Comparison of ENCODE assay signal across 8 cellular contexts in genomic region chr9:37324691-37325490, GRCh38.
DNase-seq lines count a peak whose midpoint lies in the region; ATAC-seq and TF ChIP-seq lines count a peak whose summit lies in the region.

No MANE protein-coding gene starts in this region.

- no peak overlapping the region for H3K14ac ChIP-seq in IMR-90 (replicated peaks; ENCODE audit: low read depth, low read length)

- no peaks in the 10 kb centered on the region; a peak in 1 of 4 replicates for H3K79me1 ChIP-seq in IMR-90 (ENCODE audit: low read depth in 1 of 2, low read length in 2 of 2)

- no peak overlapping the region for H3K18ac ChIP-seq in IMR-90 (ENCODE audit: low read depth, low read length)

- H3K36me3 ChIP-seq in BE2C = no peaks in the 10 kb centered on the region
- H3K36me3 ChIP-seq in IMR-90 (ENCODE audit: control insufficient read depth, insufficient read depth, low read length) = no peaks in the 10 kb centered on the region
- no peaks in the 10 kb centered on the region for H3K36me3 ChIP-seq in PC-9 (ENCODE audit: low read depth)
- peaks cover 0 to 16% (median 3%) of the 10 kb centered on the region in 4 donors for H3K36me3 ChIP-seq in esophagus muscularis mucosa

- no peaks in the 10 kb centered on the region for H3K9me2 ChIP-seq in PC-9 (ENCODE audit: insufficient read depth)

- H4K5ac ChIP-seq in IMR-90 (ENCODE audit: low read depth, low read length) = no peak overlapping the region

- no TSS peak for BruUV-seq in IMR-90 (replicated peaks; lab: Mats Ljungman, UMichigan)
- no TSS peak for BruUV-seq in PC-9 (replicated peaks; lab: Mats Ljungman, UMichigan)

- POLR2A ChIA-PET in IMR-90 (lab: Charles Lee; ENCODE audit: unreplicated experiment) (interaction anchor here (0.6 kb wide), 1 partner anchor 195 kb away, joined by 6 read pairs; no protein-coding TSS in a partner anchor), PC-9 (lab: Charles Lee; ENCODE audit: unreplicated experiment) (no interaction called here)
- POLR2A ChIA-PET in CD4-positive, alpha-beta T cell (lab: Charles Lee) = no interaction called here

- no peak overlapping the region for H2AK5ac ChIP-seq in IMR-90 (ENCODE audit: low read depth, low read length)

- no peaks in the 10 kb centered on the region for H3K27me3 Mint-ChIP-seq in activated naive CD8-positive, alpha-beta T cell treated with anti-CD3 and anti-CD28 coated beads for 36 hours
- no peaks in the 10 kb centered on the region for H3K27me3 Mint-ChIP-seq in CD4-positive, alpha-beta T cell

- H3K4me3 Mint-ChIP-seq in activated naive CD8-positive, alpha-beta T cell treated with anti-CD3 and anti-CD28 coated beads for 36 hours = no peak overlapping the region
- H3K4me3 Mint-ChIP-seq in CD4-positive, alpha-beta T cell = no peak overlapping the region

- H3K36me3 Mint-ChIP-seq in activated naive CD8-positive, alpha-beta T cell treated with anti-CD3 and anti-CD28 coated beads for 36 hours = peaks cover 16% of the 10 kb centered on the region
- H3K36me3 Mint-ChIP-seq in CD4-positive, alpha-beta T cell (ENCODE audit: low read depth) = peaks cover 51% of the 10 kb centered on the region

- H3K4ac ChIP-seq in IMR-90 (ENCODE audit: low read depth, low read length) = no peak overlapping the region

- H3K4me1 Mint-ChIP-seq in activated naive CD8-positive, alpha-beta T cell treated with anti-CD3 and anti-CD28 coated beads for 36 hours = peaks cover 18% of the 10 kb centered on the region
- H3K4me1 Mint-ChIP-seq in CD4-positive, alpha-beta T cell (ENCODE audit: low read depth) = peaks cover 5% of the 10 kb centered on the region

- H2BK120ac ChIP-seq in IMR-90 (ENCODE audit: low read depth, low read length) = no peak overlapping the region

- CTCF ChIA-PET in IMR-90 (lab: Yijun Ruan, JAX) = interaction anchor here (0.7 to 1.0 kb wide), 3 partner anchors 10 to 452 kb away, joined by 3 read pairs; no protein-coding TSS in a partner anchor
- CTCF ChIA-PET in CD4-positive, alpha-beta T cell (lab: Charles Lee) = no interaction called here
- CTCF ChIA-PET in PC-9 (lab: Charles Lee) = no interaction called here

- no peaks in the 10 kb centered on the region for H3K27me3 ChIP-seq in BE2C
- H3K27me3 ChIP-seq in IMR-90 (ENCODE audit: control insufficient read depth, insufficient read depth, low read length) = no peaks in the 10 kb centered on the region
- no peaks in the 10 kb centered on the region for H3K27me3 ChIP-seq in CD4-positive, alpha-beta T cell (ENCODE audit: control insufficient read depth, insufficient read depth, low read length)
- no peaks in the 10 kb centered on the region for H3K27me3 ChIP-seq in PC-9 (ENCODE audit: insufficient read depth, low read depth)
- H3K27me3 ChIP-seq in esophagus muscularis mucosa = no peaks in the 10 kb centered on the region

- in situ Hi-C loops in IMR-90 (cut with MboI; ENCODE audit: low sequenced_read_pairs) = no loop called here

- TF ChIP-seq EP300 in esophagus muscularis mucosa (IDR thresholded peaks at IDR 0.05) = no peak

- TF ChIP-seq POLR2A in IMR-90 (IDR thresholded peaks at IDR 0.05; ENCODE audit: low read depth, low read length) (no peak), esophagus muscularis mucosa (IDR thresholded peaks at IDR 0.05; ENCODE audit: low read depth) (no peak)

- TF ChIP-seq RAD21 in IMR-90 (IDR thresholded peaks at IDR 0.05; ENCODE audit: low read length) = no peak

- dilution Hi-C loops in IMR-90 (cut with HindIII; ENCODE audit: low sequenced_read_pairs, unreplicated experiment) = no loop called here

- no peak overlapping the region for H3K4me3 ChIP-seq in BE2C (ENCODE audit: low read depth, low read length)
- no peak overlapping the region for H3K4me3 ChIP-seq in IMR-90 (ENCODE audit: insufficient read depth, low read depth, low read length)
- no peak overlapping the region for H3K4me3 ChIP-seq in PC-9
- H3K4me3 ChIP-seq in esophagus muscularis mucosa = no peak overlapping the region

- H3K4me2 ChIP-seq in IMR-90 (ENCODE audit: low read depth, low read length) (no peak overlapping the region; the same call in 1 of the 2 replicates), PC-9 (no peak overlapping the region)

- H4K91ac ChIP-seq in IMR-90 (ENCODE audit: insufficient read depth, low read depth, low read length) = no peak overlapping the region

- TF ChIP-seq CTCF in BE2C (IDR thresholded peaks at IDR 0.05; ENCODE audit: low read depth, low read length) (no peak), IMR-90 (conservative IDR thresholded peaks at IDR 0.05; ENCODE audit: low read depth, low read length) (no peak), PC-9 (conservative IDR thresholded peaks at IDR 0.05) (no peak), esophagus muscularis mucosa (IDR thresholded peaks at IDR 0.05) (no peak)
- no peak for TF ChIP-seq CTCF in CD4-positive, alpha-beta T cell (IDR thresholded peaks at IDR 0.05)

- no peaks in the 10 kb centered on the region for H3K79me2 ChIP-seq in PC-9 (ENCODE audit: low read depth)

- no peak overlapping the region for H2BK15ac ChIP-seq in IMR-90 (ENCODE audit: low read depth, low read length)

- WGBS in IMR-90 (ENCODE audit: extremely low coverage in 2 of 2, insufficient read length in 1 of 2), 2 experiments = no CpG with 5 or more reads among the region's 5 CpGs
- WGBS in esophagus muscularis mucosa = 92% methylated on average over 5 of the region's 5 CpGs

- H3K23ac ChIP-seq in IMR-90 (ENCODE audit: low read depth, low read length) = peak overlapping the region; percentile 28

- no peak overlapping the region for H2BK20ac ChIP-seq in IMR-90 (ENCODE audit: low read depth, low read length)

- H3K4me1 ChIP-seq in BE2C = peaks cover 23% of the 10 kb centered on the region
- H3K4me1 ChIP-seq in IMR-90 (ENCODE audit: control insufficient read depth, insufficient read depth, low read length) = no peaks in the 10 kb centered on the region
- H3K4me1 ChIP-seq in PC-9 (replicated peaks; ENCODE audit: insufficient read depth) = no peaks in the 10 kb centered on the region
- H3K4me1 ChIP-seq in esophagus muscularis mucosa = no peaks in the 10 kb centered on the region

- no peak overlapping the region for H2BK5ac ChIP-seq in IMR-90 (ENCODE audit: low read depth, low read length, poor library complexity, severe bottlenecking)

- no peaks in the 10 kb centered on the region for H4K20me1 ChIP-seq in IMR-90 (ENCODE audit: insufficient read depth, low read length)
- no peaks in the 10 kb centered on the region for H4K20me1 ChIP-seq in PC-9 (ENCODE audit: insufficient read depth)

- no peaks in the 10 kb centered on the region for H3K9me3 Mint-ChIP-seq in activated naive CD8-positive, alpha-beta T cell treated with anti-CD3 and anti-CD28 coated beads for 36 hours
- H3K9me3 Mint-ChIP-seq in CD4-positive, alpha-beta T cell = no peaks in the 10 kb centered on the region

- peak overlapping the region; percentile 22 for H3K27ac Mint-ChIP-seq in activated naive CD8-positive, alpha-beta T cell treated with anti-CD3 and anti-CD28 coated beads for 36 hours
- H3K27ac Mint-ChIP-seq in CD4-positive, alpha-beta T cell = no peak overlapping the region

- H2AFZ ChIP-seq in IMR-90 (replicated peaks; ENCODE audit: low read length, poor library complexity) (no peak overlapping the region), PC-9 (no peak overlapping the region)

- DNase-seq in BE2C (peak; percentile 12), IMR-90 (no peak), PC-9 (no peak), esophagus muscularis mucosa (ENCODE audit: extremely low spot score) (no peak), cerebellar cortex (ENCODE audit: low spot score) (no peak)
- DNase-seq in activated naive CD8-positive, alpha-beta T cell treated with anti-CD3 and anti-CD28 coated beads for 36 hours = no peak
- no peak for DNase-seq in CD4-positive, alpha-beta T cell

- intact Hi-C loops in IMR-90 (cut with micrococcal nuclease) = loop anchor here (5.0 to 10.0 kb wide), 2 partner anchors 50 to 328 kb away; no protein-coding TSS in a partner anchor
- intact Hi-C loops in CD4-positive, alpha-beta T cell (cut with DNase I, micrococcal nuclease) = loop anchor here in 1 of 2 experiments (5.0 kb wide), 2 partner anchors 328 to 453 kb away; no protein-coding TSS in a partner anchor
- intact Hi-C loops in PC-9 (cut with micrococcal nuclease; ENCODE audit: unreplicated experiment) = no loop called here
- intact Hi-C loops in esophagus muscularis mucosa (cut with DNase I) = no loop called here

- H3K9ac ChIP-seq in IMR-90 (ENCODE audit: low read depth, low read length) = no peak overlapping the region; the same call in 1 of the 2 replicates

- H2AK9ac ChIP-seq in IMR-90 (replicated peaks; ENCODE audit: low read depth, low read length, poor library complexity) = no peak overlapping the region

- no peak overlapping the region for H3K56ac ChIP-seq in IMR-90 (ENCODE audit: extremely low read depth, insufficient read depth, low read length)

- H3K9me3 ChIP-seq in BE2C = no peaks in the 10 kb centered on the region
- no peaks in the 10 kb centered on the region for H3K9me3 ChIP-seq in IMR-90 (ENCODE audit: control insufficient read depth, insufficient read depth, low read length)
- no peaks in the 10 kb centered on the region for H3K9me3 ChIP-seq in CD4-positive, alpha-beta T cell (ENCODE audit: control insufficient read depth, low read length)
- no peaks in the 10 kb centered on the region for H3K9me3 ChIP-seq in PC-9 (ENCODE audit: insufficient read depth, low read depth)
- peaks cover 0 to 4% (median 0%) of the 10 kb centered on the region in 4 donors for H3K9me3 ChIP-seq in esophagus muscularis mucosa

- H3K27ac ChIP-seq in IMR-90 (ENCODE audit: insufficient read depth, low read length) (no peak overlapping the region), PC-9 (no peak overlapping the region), esophagus muscularis mucosa (replicated peaks in 1 of 4) (no peak overlapping the region)
- no peak overlapping the region for H3K27ac ChIP-seq in CD4-positive, alpha-beta T cell (ENCODE audit: low read depth, low read length)

- no peak overlapping the region; a peak in 1 of 4 replicates for H4K8ac ChIP-seq in IMR-90 (ENCODE audit: low read depth in 2 of 2, low read length in 2 of 2)

- ATAC-seq in GM19351 (IDR thresholded peaks at IDR 0.05; ENCODE audit: unreplicated experiment) (peak; percentile 52), IMR-90 (ENCODE audit: low read depth) (peak; percentile 71)
- no peak for ATAC-seq in CD4-positive, alpha-beta T cell (ENCODE audit: poor library complexity)

- no peaks in the 10 kb centered on the region for H3K9me1 ChIP-seq in IMR-90 (ENCODE audit: insufficient read depth, low read length)

- no peaks in the 10 kb centered on the region for H3F3A ChIP-seq in PC-9 (ENCODE audit: insufficient read depth, low read depth)

TF ChIP-seq in IMR-90, 13 proteins besides CTCF, POLR2A, EP300 and RAD21 (continues in another document):
- no peak for TF ChIP-seq MAFK (IDR thresholded peaks at IDR 0.05; ENCODE audit: low read depth, low read length)
- TF ChIP-seq, protein P1, sequence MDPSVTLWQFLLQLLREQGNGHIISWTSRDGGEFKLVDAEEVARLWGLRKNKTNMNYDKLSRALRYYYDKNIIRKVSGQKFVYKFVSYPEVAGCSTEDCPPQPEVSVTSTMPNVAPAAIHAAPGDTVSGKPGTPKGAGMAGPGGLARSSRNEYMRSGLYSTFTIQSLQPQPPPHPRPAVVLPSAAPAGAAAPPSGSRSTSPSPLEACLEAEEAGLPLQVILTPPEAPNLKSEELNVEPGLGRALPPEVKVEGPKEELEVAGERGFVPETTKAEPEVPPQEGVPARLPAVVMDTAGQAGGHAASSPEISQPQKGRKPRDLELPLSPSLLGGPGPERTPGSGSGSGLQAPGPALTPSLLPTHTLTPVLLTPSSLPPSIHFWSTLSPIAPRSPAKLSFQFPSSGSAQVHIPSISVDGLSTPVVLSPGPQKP (IDR thresholded peaks at IDR 0.05; ENCODE audit: borderline replicate concordance, low read depth, low read length) = no peak
